ENCODE assay signal across 8 cellular contexts in genomic region chr6:159760602-159761057, GRCh38. TPM values are rescaled to one million over a fixed set of nuclear protein-coding genes. Genes with fewer than 3 reads are reported as not detected.
A peak's percentile ranks its signal among the peaks of the same experiment; 100 is the strongest.
DNase-seq lines count a peak whose midpoint lies in the region; ATAC-seq and TF ChIP-seq lines count a peak whose summit lies in the region.

No MANE protein-coding gene starts in this region.

- peak overlapping the region; percentile 96 for H3K4me3 Mint-ChIP-seq in activated naive CD4-positive, alpha-beta T cell treated with anti-CD3 and anti-CD28 coated beads for 36 hours

- no peaks in the 10 kb centered on the region for H3K27me3 Mint-ChIP-seq in activated naive CD4-positive, alpha-beta T cell treated with anti-CD3 and anti-CD28 coated beads for 36 hours (ENCODE audit: low read depth)

- peaks cover 49% of the 10 kb centered on the region for H3K36me3 Mint-ChIP-seq in activated naive CD4-positive, alpha-beta T cell treated with anti-CD3 and anti-CD28 coated beads for 36 hours (ENCODE audit: low read depth)

- H3K36me3 ChIP-seq in skeletal muscle tissue (ENCODE audit: control insufficient read depth in 3 of 3, insufficient read depth in 3 of 3, low read length in 3 of 3) = peaks cover 12 to 24% (median 20%) of the 10 kb centered on the region in 3 donors

- intact Hi-C loops in activated naive CD4-positive, alpha-beta T cell treated with anti-CD3 and anti-CD28 coated beads for 36 hours (cut with micrococcal nuclease) = loop anchor here (2.0 to 10.0 kb wide), 3 partner anchors 20 to 1116 kb away; partner anchors contain the start of genes DYNLT1 and EZR

- no peak for DNase-seq in activated naive CD4-positive, alpha-beta T cell treated with anti-CD3 and anti-CD28 coated beads for 36 hours
- DNase-seq in activated naive CD4-positive, alpha-beta T cell (lab: John Stamatoyannopoulos, UW) = no peak
- DNase-seq in T1000 (lab: John Stamatoyannopoulos, UW) (peak; percentile 29), foreskin keratinocyte (peak; percentile 38 to 80), NCI-H1436 treated with DMSO at 0.1 percent for 48 hours (lab: John Stamatoyannopoulos, UW) (no peak), midbrain (lab: John Stamatoyannopoulos, UW) (no peak)

- H3K9me3 ChIP-seq in skeletal muscle tissue (ENCODE audit: control insufficient read depth in 3 of 3, low read length in 3 of 3) = no peaks in the 10 kb centered on the region

- H3K4me1 ChIP-seq in foreskin keratinocyte (peaks cover 27% of the 10 kb centered on the region), skeletal muscle tissue (ENCODE audit: control insufficient read depth in 3 of 3, insufficient read depth in 3 of 3, low read length in 3 of 3) (peaks cover 13 to 21% (median 19%) of the 10 kb centered on the region in 3 donors)

- H3K9ac ChIP-seq in skeletal muscle tissue (ENCODE audit: low read depth in 1 of 3, low read length in 3 of 3) = peak overlapping the region in 2 of 3 donors; percentile 91 to 94

- no peaks in the 10 kb centered on the region for H3K9me3 Mint-ChIP-seq in activated naive CD4-positive, alpha-beta T cell treated with anti-CD3 and anti-CD28 coated beads for 36 hours

- H3K4me3 ChIP-seq in skeletal muscle tissue (ENCODE audit: low read length in 3 of 3) = peak overlapping the region in 2 of 3 donors; percentile 90 to 99

- CTCF ChIA-PET in activated naive CD4-positive, alpha-beta T cell treated with anti-CD3 and anti-CD28 coated beads for 36 hours (lab: Charles Lee) = interaction anchor here (0.7 to 1.4 kb wide), 3 partner anchors 38 to 70 kb away, joined by 3 to 5 read pairs (median 4); no protein-coding TSS in a partner anchor

- TF ChIP-seq CTCF in foreskin keratinocyte (conservative IDR thresholded peaks at IDR 0.05) = no peak

- H3K27ac ChIP-seq in foreskin keratinocyte (peak overlapping the region; percentile 79), skeletal muscle tissue (ENCODE audit: low read depth, low read length) (peak overlapping the region; percentile 91)

- peak; percentile 4 for ATAC-seq in foreskin keratinocyte
- no peak for ATAC-seq in HG03460 (IDR thresholded peaks at IDR 0.05; ENCODE audit: unreplicated experiment)

- no peaks in the 10 kb centered on the region for H3K27me3 ChIP-seq in foreskin keratinocyte
- no peaks in the 10 kb centered on the region for H3K27me3 ChIP-seq in skeletal muscle tissue (ENCODE audit: control insufficient read depth in 3 of 3, insufficient read depth in 3 of 3, low read length in 3 of 3)

- H3K4me1 Mint-ChIP-seq in activated naive CD4-positive, alpha-beta T cell treated with anti-CD3 and anti-CD28 coated beads for 36 hours (ENCODE audit: low read depth) = peaks cover 33% of the 10 kb centered on the region

- peak overlapping the region; percentile 96 for H3K27ac Mint-ChIP-seq in activated naive CD4-positive, alpha-beta T cell treated with anti-CD3 and anti-CD28 coated beads for 36 hours

RNA-seq across cellular contexts. Expression of gene ACAT2, which starts 1.2 kb away (rescaled TPM):
- 10 to 100 TPM; 84.9 to 92.4 TPM for total RNA-seq in activated naive CD4-positive, alpha-beta T cell treated with anti-CD3 and anti-CD28 coated beads for 36 hours
- total RNA-seq in foreskin keratinocyte (284 and 366 TPM in 2 replicates), skeletal muscle tissue (5.2 TPM)
- polyA plus RNA-seq in foreskin keratinocyte = 208 and 296 TPM in 2 replicates

RNA-seq across cellular contexts. Expression of gene TCP1, which starts 28.8 kb away (rescaled TPM):
- 100 to 1,000 TPM; 420 to 425 TPM for total RNA-seq in activated naive CD4-positive, alpha-beta T cell treated with anti-CD3 and anti-CD28 coated beads for 36 hours
- 245 and 272 TPM in 2 replicates for total RNA-seq in foreskin keratinocyte
- polyA plus RNA-seq in foreskin keratinocyte = 203 and 242 TPM in 2 replicates
- 203 TPM for total RNA-seq in skeletal muscle tissue

RNA-seq across cellular contexts. Expression of gene MRPL18, which starts 29.6 kb away (rescaled TPM):
- total RNA-seq in activated naive CD4-positive, alpha-beta T cell treated with anti-CD3 and anti-CD28 coated beads for 36 hours = 10 to 100 TPM; 65.1 to 75.8 TPM
- total RNA-seq in foreskin keratinocyte (99.2 and 104 TPM in 2 replicates), skeletal muscle tissue (81.4 TPM)
- polyA plus RNA-seq in foreskin keratinocyte = 122 and 131 TPM in 2 replicates

RNA-seq across cellular contexts. Expression of gene WTAP, which starts 33.3 kb away (rescaled TPM):
- total RNA-seq in activated naive CD4-positive, alpha-beta T cell treated with anti-CD3 and anti-CD28 coated beads for 36 hours = 10 to 100 TPM; 87.5 to 91.6 TPM
- total RNA-seq in foreskin keratinocyte (88.3 and 100 TPM in 2 replicates), skeletal muscle tissue (64.7 TPM)
- 60.2 and 74.5 TPM in 2 replicates for polyA plus RNA-seq in foreskin keratinocyte

RNA-seq across cellular contexts. Expression of gene PNLDC1, which starts 39.4 kb away (rescaled TPM):
- total RNA-seq in activated naive CD4-positive, alpha-beta T cell treated with anti-CD3 and anti-CD28 coated beads for 36 hours = under 1 TPM in 1 of 2 experiments, not detected in 1; 0.40 TPM
- total RNA-seq in foreskin keratinocyte (0.07 and 0.75 TPM in 2 replicates), skeletal muscle tissue (not detected)
- 0.03 and 0.66 TPM in 2 replicates for polyA plus RNA-seq in foreskin keratinocyte

Comparison
In these comparisons a context has a peak if more than half of its experiments do, and no peak if none do; other contexts are left out.
1. DNase-seq: peak in T1000 (single experiment) and foreskin keratinocyte (2 of 2); none in activated naive CD4-positive, alpha-beta T cell treated with anti-CD3 and anti-CD28 coated beads for 36 hours (single experiment), activated naive CD4-positive, alpha-beta T cell (0 of 4), NCI-H1436 treated with DMSO at 0.1 percent for 48 hours (single experiment) and midbrain (single experiment).
2. RNA of gene ACAT2, which starts 1.2 kb away (total RNA-seq): 284 to 366 TPM in foreskin keratinocyte and 84.9 to 92.4 TPM in activated naive CD4-positive, alpha-beta T cell treated with anti-CD3 and anti-CD28 coated beads for 36 hours; 5.2 TPM in skeletal muscle tissue (single experiment); every median in the first group is over 10 times any median in the second.